8 cellular contexts compared by ENCODE assay signal in the genomic region with DNA sequence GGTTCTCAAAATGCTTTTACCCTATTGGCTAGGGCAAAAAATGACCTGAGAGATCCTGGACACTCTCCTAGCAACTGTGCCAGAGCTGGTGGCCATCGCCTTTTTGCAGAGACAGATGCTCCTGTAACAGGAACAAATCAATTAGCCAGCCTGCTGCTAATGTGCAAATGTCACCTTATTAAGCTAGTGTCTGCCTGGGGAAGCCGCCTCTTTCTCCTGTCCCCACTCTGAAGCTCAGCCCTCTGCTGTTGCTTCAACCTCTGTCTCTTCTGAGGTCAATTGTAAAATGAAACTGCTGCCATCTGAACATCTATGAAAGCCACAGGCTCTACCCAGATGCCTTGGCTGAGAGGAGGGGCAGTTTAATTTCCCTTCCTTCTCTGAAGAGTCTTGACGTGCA.
DNase-seq lines count a peak whose midpoint lies in the region; ATAC-seq and TF ChIP-seq lines count a peak whose summit lies in the region.

No MANE protein-coding gene starts in this region.

- H3K27me3 ChIP-seq in PC-3 (ENCODE audit: low read length): peaks cover 17% of the 10 kb centered on the region; the same call in 1 of the 2 replicates
- H3K27me3 ChIP-seq in stomach: peaks cover 0 to 17% (median 0%) of the 10 kb centered on the region in 3 donors

- no peaks in the 10 kb centered on the region for H4K20me1 ChIP-seq in PC-3 (ENCODE audit: low read length)

- TF ChIP-seq CTCF in PC-3 (conservative IDR thresholded peaks at IDR 0.05; ENCODE audit: low read depth, low read length): no peak
- no peak for TF ChIP-seq CTCF in stomach (IDR thresholded peaks at IDR 0.05)
- TF ChIP-seq CTCF in RWPE1 (conservative IDR thresholded peaks at IDR 0.05; ENCODE audit: low read depth): no peak

- WGBS in stomach, 5 donors: 53 to 66% (median 63%) methylated on average over 3 of the region's 3 CpGs

- no peaks in the 10 kb centered on the region for H3K4me1 ChIP-seq in PC-3 (ENCODE audit: insufficient read depth, low read length)
- H3K4me1 ChIP-seq in stomach: no peaks in the 10 kb centered on the region

- no peak overlapping the region for H3K27ac Mint-ChIP-seq in activated naive CD4-positive, alpha-beta T cell treated with anti-CD3 and anti-CD28 coated beads, Interleukin-2, amount 10 ng/mL, durations not matched to agents 7 days and 5 days

- H3K36me3 ChIP-seq in PC-3 (ENCODE audit: low read depth, low read length) (no peaks in the 10 kb centered on the region), stomach (no peaks in the 10 kb centered on the region)

- no TSS peak for BruUV-seq in PC-3 (replicated peaks; lab: Mats Ljungman, UMichigan)

- no peaks in the 10 kb centered on the region for H3K9me3 Mint-ChIP-seq in activated naive CD4-positive, alpha-beta T cell treated with anti-CD3 and anti-CD28 coated beads, Interleukin-2, amount 10 ng/mL, durations not matched to agents 7 days and 5 days

- H3K27me3 Mint-ChIP-seq in activated naive CD4-positive, alpha-beta T cell treated with anti-CD3 and anti-CD28 coated beads, Interleukin-2, amount 10 ng/mL, durations not matched to agents 7 days and 5 days: no peaks in the 10 kb centered on the region

- peak; percentile 58 for DNase-seq in activated naive CD4-positive, alpha-beta T cell treated with anti-CD3 and anti-CD28 coated beads, Interleukin-2, amount 10 ng/mL, durations not matched to agents 7 days and 5 days
- no peak for DNase-seq in activated naive CD4-positive, alpha-beta T cell treated with anti-CD3 and anti-CD28 coated beads, Interleukin-2, amount 50 U/mL, for 16 hours
- DNase-seq in NOMO-1 treated with DMSO at 0.1 percent for 48 hours (lab: John Stamatoyannopoulos, UW; ENCODE audit: unreplicated experiment) (peak; percentile 79), PC-3 (no peak), stomach (no peak), NCI-H1105 (lab: John Stamatoyannopoulos, UW) (no peak), RWPE1 (ENCODE audit: low spot score) (no peak)

- no peak overlapping the region for H3K9ac ChIP-seq in PC-3 (ENCODE audit: low read length)

- no peaks in the 10 kb centered on the region for H3F3A ChIP-seq in PC-3 (ENCODE audit: low read length, unreplicated experiment)

- H3K4me3 ChIP-seq in PC-3 (ENCODE audit: low read length): no peak overlapping the region
- no peak overlapping the region for H3K4me3 ChIP-seq in stomach

- H3K4me1 Mint-ChIP-seq in activated naive CD4-positive, alpha-beta T cell treated with anti-CD3 and anti-CD28 coated beads, Interleukin-2, amount 10 ng/mL, durations not matched to agents 7 days and 5 days: peaks cover 41% of the 10 kb centered on the region

- peak overlapping the region; percentile 48 for H3K4me3 Mint-ChIP-seq in activated naive CD4-positive, alpha-beta T cell treated with anti-CD3 and anti-CD28 coated beads, Interleukin-2, amount 10 ng/mL, durations not matched to agents 7 days and 5 days

- H3K4me2 ChIP-seq in PC-3 (ENCODE audit: low read length): no peak overlapping the region

- TF ChIP-seq EP300 in stomach (IDR thresholded peaks at IDR 0.05): no peak

- H3K27ac ChIP-seq in PC-3 (ENCODE audit: low read length): no peak overlapping the region
- no peak overlapping the region for H3K27ac ChIP-seq in stomach
- no peak overlapping the region for H3K27ac ChIP-seq in RWPE1

- peaks cover 5% of the 10 kb centered on the region for H3K36me3 Mint-ChIP-seq in activated naive CD4-positive, alpha-beta T cell treated with anti-CD3 and anti-CD28 coated beads, Interleukin-2, amount 10 ng/mL, durations not matched to agents 7 days and 5 days

- CTCF ChIA-PET in activated naive CD4-positive, alpha-beta T cell treated with anti-CD3 and anti-CD28 coated beads, Interleukin-2, amount 10 ng/mL, durations not matched to agents 7 days and 5 days (lab: Charles Lee): interaction anchor here (1.2 to 4.2 kb wide), 4 partner anchors 25 to 232 kb away, joined by 3 to 32 read pairs (median 4); no protein-coding TSS in a partner anchor
- CTCF ChIA-PET in PC-3 (lab: Charles Lee) (no interaction called here), RWPE1 (lab: Yijun Ruan, JAX) (no interaction called here)

- TF ChIP-seq POLR2A in stomach (IDR thresholded peaks at IDR 0.05): no peak

- ATAC-seq in HG02852 (IDR thresholded peaks at IDR 0.05; ENCODE audit: unreplicated experiment) (peak; percentile 56), PC-3 (no peak)

- intact Hi-C loops in PC-3 (cut with micrococcal nuclease): no loop called here
- intact Hi-C loops in stomach (cut with DNase I; ENCODE audit: low total_unique reads): no loop called here

- H2AFZ ChIP-seq in PC-3 (ENCODE audit: low read length): no peak overlapping the region

- H3K79me2 ChIP-seq in PC-3 (ENCODE audit: low read length): no peaks in the 10 kb centered on the region

- POLR2A ChIA-PET in PC-3 (lab: Charles Lee; ENCODE audit: unreplicated experiment): no interaction called here
- POLR2A ChIA-PET in RWPE1 (lab: Yijun Ruan, JAX; ENCODE audit: low non-redundant PET): no interaction called here

- H3K9me3 ChIP-seq in PC-3 (ENCODE audit: low read length) (no peaks in the 10 kb centered on the region), stomach (no peaks in the 10 kb centered on the region)

- no peaks in the 10 kb centered on the region for H3K9me2 ChIP-seq in PC-3 (replicated peaks; ENCODE audit: low read length)

Comparison
In these comparisons a context has a peak if more than half of its experiments do, and no peak if none do; other contexts are left out.
1. DNase-seq: peak in activated naive CD4-positive, alpha-beta T cell treated with anti-CD3 and anti-CD28 coated beads, Interleukin-2, amount 10 ng/mL, durations not matched to agents 7 days and 5 days (single experiment) and NOMO-1 treated with DMSO at 0.1 percent for 48 hours (single experiment); none in activated naive CD4-positive, alpha-beta T cell treated with anti-CD3 and anti-CD28 coated beads, Interleukin-2, amount 50 U/mL, for 16 hours (single experiment), PC-3 (single experiment), stomach (single experiment), NCI-H1105 (single experiment) and RWPE1 (single experiment).